In the genomic region with DNA sequence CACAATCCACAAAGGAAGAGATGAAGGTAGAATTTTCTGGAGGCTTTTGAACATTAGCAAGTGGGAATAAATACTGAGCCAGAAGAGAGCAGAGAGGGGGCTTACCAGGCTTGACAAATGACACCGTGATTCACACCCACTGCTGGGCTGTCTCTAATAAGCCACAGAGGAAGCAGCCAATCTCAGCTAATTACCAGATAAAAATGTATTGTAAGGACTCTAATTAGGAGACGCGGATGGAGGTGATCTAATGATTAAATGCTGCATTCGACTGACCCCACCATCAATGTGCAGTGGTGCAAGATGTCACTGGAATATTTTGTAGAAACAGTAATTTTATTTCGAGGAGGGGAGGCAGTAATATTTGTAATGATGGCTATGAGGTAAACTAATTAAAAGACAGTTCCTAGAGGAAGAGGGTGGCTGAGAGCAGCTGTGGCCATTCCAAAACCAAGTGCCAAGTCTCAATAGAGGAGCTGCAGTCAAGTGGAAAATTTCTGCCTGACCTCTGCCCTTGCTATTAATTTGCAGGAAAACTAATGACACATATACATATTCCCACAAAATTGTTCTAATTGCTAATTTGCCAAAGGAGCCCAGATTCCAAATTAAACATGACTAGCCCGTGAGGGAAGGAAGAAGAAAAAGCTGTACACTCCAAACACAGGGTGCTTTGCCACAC, we compare ENCODE assay signal across 9 cellular contexts.
DNase-seq lines count a peak whose midpoint lies in the region; ATAC-seq and TF ChIP-seq lines count a peak whose summit lies in the region.
"Had no signal": no experiment of that assay in that cellular context is flagged by ENCODE, and none has a peak within 500 bp of the region (broad histone marks: within the 10 kb centered on the region; RNA-seq: fewer than 3 reads in every experiment).

No MANE protein-coding gene starts in this region.

- DNase-seq in immature natural killer cell (no peak), spleen (no peak), Kasumi-1 (lab: John Stamatoyannopoulos, UW) (no peak), NCI-H2171 (lab: John Stamatoyannopoulos, UW) (no peak)
- DNase-seq: GOT3 had no signal

- H3K9me3 Mint-ChIP-seq in IgD-negative memory B cell = no peaks in the 10 kb centered on the region
- H3K9me3 Mint-ChIP-seq in activated T-helper 17 cell treated with anti-CD3 and anti-CD28 coated beads, Interleukin-2, amount 50 U/mL, for 72 hours = no peaks in the 10 kb centered on the region
- no peaks in the 10 kb centered on the region for H3K9me3 Mint-ChIP-seq in immature natural killer cell

- H3K4me1 ChIP-seq in spleen = peaks cover 15 to 46% (median 26%) of the 10 kb centered on the region in 6 donors

- H3K4me3 ChIP-seq in spleen = no peak overlapping the region

- no peak for ATAC-seq in activated T-helper 17 cell treated with anti-CD3 and anti-CD28 coated beads, Interleukin-2, amount 50 U/mL, for 72 hours (replicated peaks)
- ATAC-seq in HG03342 (IDR thresholded peaks at IDR 0.05; ENCODE audit: unreplicated experiment) (no peak), HG02763 (IDR thresholded peaks at IDR 0.05; ENCODE audit: unreplicated experiment) (no peak)

- H3K27ac Mint-ChIP-seq in IgD-negative memory B cell = peak overlapping the region in 2 of 3 donors; percentile 53 to 55
- peak overlapping the region; percentile 93 for H3K27ac Mint-ChIP-seq in activated T-helper 17 cell treated with anti-CD3 and anti-CD28 coated beads, Interleukin-2, amount 50 U/mL, for 72 hours
- H3K27ac Mint-ChIP-seq in immature natural killer cell = peak overlapping the region; percentile 54 to 87 (median 74)

- H3K36me3 Mint-ChIP-seq in IgD-negative memory B cell = peaks cover 15% of the 10 kb centered on the region
- H3K36me3 Mint-ChIP-seq in activated T-helper 17 cell treated with anti-CD3 and anti-CD28 coated beads, Interleukin-2, amount 50 U/mL, for 72 hours (ENCODE audit: low read depth) = peaks cover 100% of the 10 kb centered on the region
- H3K36me3 Mint-ChIP-seq in immature natural killer cell = peaks cover 14 to 29% (median 17%) of the 10 kb centered on the region in 3 donors

- H3K9me3 ChIP-seq in spleen = no peaks in the 10 kb centered on the region

- no peaks in the 10 kb centered on the region for H3K27me3 Mint-ChIP-seq in IgD-negative memory B cell
- no peaks in the 10 kb centered on the region for H3K27me3 Mint-ChIP-seq in activated T-helper 17 cell treated with anti-CD3 and anti-CD28 coated beads, Interleukin-2, amount 50 U/mL, for 72 hours
- peaks cover 1 to 6% (median 3%) of the 10 kb centered on the region in 3 donors for H3K27me3 Mint-ChIP-seq in immature natural killer cell (ENCODE audit: low read depth in 3 of 3)

- peak overlapping the region in 7 of 8 donors; percentile 66 to 81 (median 78) for H3K27ac ChIP-seq in spleen

- intact Hi-C loops in spleen (cut with DNase I; ENCODE audit: low total_unique reads) = no loop called here

- no peak for TF ChIP-seq POLR2A in spleen (IDR thresholded peaks at IDR 0.05)

- H3K27me3 ChIP-seq in spleen (replicated peaks in 1 of 7) = no peaks in the 10 kb centered on the region

- H3K4me3 Mint-ChIP-seq in IgD-negative memory B cell (no peak overlapping the region), immature natural killer cell (peak overlapping the region in 2 of 5 donors; percentile 3 to 26)
- H3K4me3 Mint-ChIP-seq in activated T-helper 17 cell treated with anti-CD3 and anti-CD28 coated beads, Interleukin-2, amount 50 U/mL, for 72 hours = peak overlapping the region; percentile 63

- H3K4me1 Mint-ChIP-seq in IgD-negative memory B cell = peaks cover 4 to 27% (median 9%) of the 10 kb centered on the region in 3 donors
- peaks cover 50% of the 10 kb centered on the region for H3K4me1 Mint-ChIP-seq in activated T-helper 17 cell treated with anti-CD3 and anti-CD28 coated beads, Interleukin-2, amount 50 U/mL, for 72 hours
- peaks cover 45 to 55% of the 10 kb centered on the region in 2 donors for H3K4me1 Mint-ChIP-seq in immature natural killer cell

- WGBS in spleen, 5 donors = 69 to 86% (median 78%) methylated on average over 6 of the region's 6 CpGs

- no peak for TF ChIP-seq CTCF in spleen (IDR thresholded peaks at IDR 0.05 in 8 of 11, conservative IDR thresholded peaks at IDR 0.05 in 3 of 11)

- peaks cover 0 to 87% (median 47%) of the 10 kb centered on the region in 6 donors for H3K36me3 ChIP-seq in spleen
